Comparison of ENCODE assay signal across 9 cellular contexts in the genomic region with DNA sequence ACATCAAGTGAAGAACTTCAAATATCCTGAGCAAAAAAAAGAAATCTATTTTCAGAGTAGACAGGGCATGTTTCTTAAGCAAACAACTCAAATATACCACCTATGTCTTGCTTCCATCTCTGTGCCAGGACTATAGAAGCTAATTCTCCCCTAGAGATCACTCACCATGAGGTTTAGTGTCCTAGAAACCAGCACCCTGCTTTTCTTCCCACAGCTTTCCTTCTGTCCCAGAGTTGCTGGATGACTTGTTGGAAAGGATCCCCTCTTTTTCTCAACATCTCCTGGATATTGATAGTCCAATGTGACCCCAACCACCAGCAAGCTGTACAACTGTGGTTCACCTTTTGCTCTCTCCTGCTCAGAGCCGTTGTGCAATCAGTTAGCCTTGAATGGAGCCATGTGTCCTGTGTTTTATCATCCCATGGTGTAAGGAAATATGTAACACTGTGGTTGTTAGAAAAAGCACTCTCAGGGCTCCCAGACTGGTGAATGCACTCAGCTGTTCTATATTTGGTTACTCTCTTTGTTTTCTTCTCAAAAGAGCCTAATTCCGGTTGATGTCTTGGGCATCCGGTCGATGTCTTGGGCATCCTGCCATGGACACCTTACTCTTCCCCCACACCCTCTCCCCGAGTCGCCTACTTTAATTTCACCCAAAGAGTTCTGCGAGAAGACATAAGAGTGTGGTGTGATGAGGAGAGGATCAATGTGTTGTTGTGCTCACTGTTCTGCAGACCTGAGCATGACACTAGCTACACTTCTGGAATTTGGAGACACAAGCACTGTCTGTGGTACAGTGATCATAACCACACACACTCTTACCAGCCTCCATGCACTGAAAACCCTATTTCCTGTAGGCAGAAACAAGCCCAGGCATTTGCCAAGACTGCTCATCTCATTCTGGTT. TPM values are rescaled to one million over a fixed set of nuclear protein-coding genes. Genes with fewer than 3 reads are reported as not detected.
A peak's percentile ranks its signal among the peaks of the same experiment; 100 is the strongest.
DNase-seq lines count a peak whose midpoint lies in the region; ATAC-seq, FAIRE-seq and TF ChIP-seq lines count a peak whose summit lies in the region.
"Had no signal": no experiment of that assay in that cellular context is flagged by ENCODE, and none has a peak within 500 bp of the region (broad histone marks: within the 10 kb centered on the region; RNA-seq: fewer than 3 reads in every experiment).

No MANE protein-coding gene starts in this region.

- H3K9me1 ChIP-seq in K562 (ENCODE audit: control insufficient read depth, insufficient read depth, low read length) = no peaks in the 10 kb centered on the region

- H3K4me1 Mint-ChIP-seq in natural killer cell = peaks cover 34 to 49% of the 10 kb centered on the region in 2 donors

- TF ChIP-seq CTCF in K562 (IDR thresholded peaks at IDR 0.05 in 2 of 3, conservative IDR thresholded peaks at IDR 0.05 in 1 of 3; ENCODE audit: insufficient read depth in 2 of 3, low read depth in 1 of 3, low read length in 3 of 3) (no peak), natural killer cell (IDR thresholded peaks at IDR 0.05) (no peak)

- no TSS peak for BruUV-seq in K562 (replicated peaks; lab: Mats Ljungman, UMichigan)

- peak overlapping the region; percentile 85 to 87 for H3K27ac Mint-ChIP-seq in natural killer cell

- H3K27me3 ChIP-seq in K562 (ENCODE audit: control insufficient read depth in 2 of 2, insufficient read depth in 2 of 2, low read length in 2 of 2) = peaks cover 0 to 13% of the 10 kb centered on the region in 2 experiments; a peak in 2 of 5 replicates

- H3K9me3 ChIP-seq in K562 (replicated peaks; ENCODE audit: control insufficient read depth, insufficient read depth, low read depth, low read length) = no peaks in the 10 kb centered on the region

- H4K20me1 ChIP-seq in K562 (replicated peaks; ENCODE audit: control insufficient read depth, insufficient read depth, low read length) = no peaks in the 10 kb centered on the region

- FAIRE-seq in GM12892 (lab: Jason Lieb, UNC) (peak; percentile 74), K562 (lab: Jason Lieb, UNC) (no peak)

- POLR2A ChIA-PET in K562 (lab: Yijun Ruan, JAX) = interaction anchor here (0.7 to 0.8 kb wide), 2 partner anchors 191 to 460 kb away, joined by 3 read pairs; no protein-coding TSS in a partner anchor

- no peak overlapping the region for H3K27ac ChIP-seq in K562 (ENCODE audit: extremely low read depth, low read depth, low read length)

- CTCF ChIA-PET in K562 (lab: Yijun Ruan, JAX; ENCODE audit: low intra/inter-chr PET ratio) = interaction anchor here (1.0 kb wide), 1 partner anchor 460 kb away, joined by 3 read pairs; no protein-coding TSS in a partner anchor

- TF ChIP-seq POLR2A in GM12892 (IDR thresholded peaks at IDR 0.05; ENCODE audit: low read depth, low read length) (no peak), K562 (conservative IDR thresholded peaks at IDR 0.05) (no peak)

- no peak overlapping the region for H3K4me3 ChIP-seq in K562

- no peak for TF ChIP-seq EP300 in K562 (IDR thresholded peaks at IDR 0.05; ENCODE audit: low read length)

- H3K36me3 Mint-ChIP-seq in natural killer cell = no peaks in the 10 kb centered on the region

- no peaks in the 10 kb centered on the region for H3K27me3 Mint-ChIP-seq in natural killer cell (ENCODE audit: low read depth in 2 of 2)

- H3K4me2 ChIP-seq in K562 (ENCODE audit: insufficient read depth, low read length) = no peak overlapping the region

- no peak overlapping the region for H2AFZ ChIP-seq in K562 (ENCODE audit: low read depth, low read length)

- DNase-seq in GM12892 (ENCODE audit: insufficient read length) = no peak
- DNase-seq in M059J (ENCODE audit: low read depth) = peak; percentile 33
- no peak for DNase-seq in K562 (ENCODE audit: extremely low read depth in 1 of 4, low spot score in 3 of 4)
- DNase-seq in natural killer cell = no peak
- DNase-seq in SHP77 treated with DMSO at 0.1 percent for 48 hours (lab: John Stamatoyannopoulos, UW) = no peak
- DNase-seq in HK-2 (ENCODE audit: unreplicated experiment) = no peak

- WGBS in K562 (ENCODE audit: insufficient coverage, low coverage, missing lambda C conversion rate) = 2% methylated on average over 7 of the region's 7 CpGs

- intact Hi-C loops in K562 (cut with micrococcal nuclease) = loop anchor here (10.0 kb wide), 2 partner anchors 241 to 781 kb away; partner anchors contain the start of gene C1orf105
- intact Hi-C loops in natural killer cell (cut with micrococcal nuclease) = no loop called here

- ATAC-seq in K562 (no peak), natural killer cell (peak; percentile 61 to 82 (median 69)), HG03457 (IDR thresholded peaks at IDR 0.05; ENCODE audit: unreplicated experiment) (no peak), GM21360 (IDR thresholded peaks at IDR 0.05; ENCODE audit: unreplicated experiment) (no peak)

- H3K79me2 ChIP-seq in K562 (ENCODE audit: control insufficient read depth, insufficient read depth, low read length) = no peaks in the 10 kb centered on the region

- H3K4me3 Mint-ChIP-seq in natural killer cell = peak overlapping the region; percentile 84
- H3K4me3 Mint-ChIP-seq: neural crest cell had no signal

- in situ Hi-C loops in K562 (cut with MboI) = no loop called here

- H3K4me1 ChIP-seq in K562 (replicated peaks in 1 of 2; ENCODE audit: control insufficient read depth in 2 of 2, insufficient read depth in 2 of 2, low read length in 2 of 2) = no peaks in the 10 kb centered on the region

- H3K36me3 ChIP-seq in K562 (ENCODE audit: control insufficient read depth, insufficient read depth, low read length) = no peaks in the 10 kb centered on the region

- H3K9me3 Mint-ChIP-seq in natural killer cell = no peaks in the 10 kb centered on the region
- H3K9me3 Mint-ChIP-seq: neural crest cell had no signal

- H3K9ac ChIP-seq in K562 (ENCODE audit: insufficient read depth in 1 of 2, low read depth in 2 of 2, low read length in 2 of 2) = no peak overlapping the region

- no peak for TF ChIP-seq RAD21 in K562 (CRISPR knock-in tag; conservative IDR thresholded peaks at IDR 0.05 in 1 of 2, IDR thresholded peaks at IDR 0.05 in 1 of 2)

TF ChIP-seq in K562, 482 proteins besides CTCF, POLR2A, EP300 and RAD21:
- TF ChIP-seq CEBPG (CRISPR knock-in tag; IDR thresholded peaks at IDR 0.05) (no peak), CEBPG (tag; conservative IDR thresholded peaks at IDR 0.05 in 1 of 2, IDR thresholded peaks at IDR 0.05 in 1 of 2) (peak; percentile 65 to 81), CEBPB (tag; IDR thresholded peaks at IDR 0.05) (peak; percentile 74), ZNF239 (CRISPR knock-in tag; IDR thresholded peaks at IDR 0.05) (no peak)

RNA-seq across cellular contexts. Expression of gene TNFSF4, which starts 1.7 kb away (rescaled TPM):
- 12.2 TPM for polyA plus RNA-seq in GM12892 (2012; ENCODE audit: missing spikeins)
- total RNA-seq in M059J (2014; rRNA removed; shearing (Covaris generic)) = 14.6 and 14.7 TPM in 2 replicates
- total RNA-seq in K562 (2011; cell fraction: chromatin; rRNA removed; ENCODE audit: low replicate concordance) = 0.07 and 0.19 TPM in 2 replicates
- total RNA-seq in K562 (2011; cell fraction: nucleolus; rRNA removed) = not detected in 2 replicates
- 0.15 TPM in 1 of 2 replicates, not detected in the other for total RNA-seq in K562 (2011; cell fraction: nucleoplasm; rRNA removed)
- total RNA-seq in K562 (2014; rRNA removed) = 0.04 TPM in 1 of 2 replicates, not detected in the other
- total RNA-seq in K562 (2014; rRNA removed; fragmentation: Illumina TruSeq; extraction: Trizol) = 0.13 and 0.22 TPM in 2 replicates
- total RNA-seq in K562 (2015; rRNA removed; fragmentation: Illumina TruSeq; extraction: Trizol) = 0.15 and 0.18 TPM in 2 replicates
- 0.13 and 0.16 TPM in 2 replicates for total RNA-seq in K562 (2021)
- polyA plus RNA-seq in K562 (2011; rRNA removed) = 0.13 and 0.22 TPM in 2 replicates
- 0.06 and 0.10 TPM in 2 replicates for polyA plus RNA-seq in K562 (2011; cell fraction: cytosol; rRNA removed)
- polyA plus RNA-seq in K562 (2011; cell fraction: nucleus; rRNA removed) = 0.16 and 0.37 TPM in 2 replicates
- 0.14 and 0.76 TPM in 2 replicates for polyA plus RNA-seq in K562 (2012)
- 0.07 and 0.16 TPM in 2 replicates for polyA plus RNA-seq in K562 (2014; fragmentation: Illumina TruSeq; extraction: Trizol)
- polyA plus RNA-seq in K562 (2014; fragmentation: Nextera tagmentation; extraction: Ambion mirVana) = under 1 TPM; 0.08 to 0.23 TPM
- 0.05 and 0.08 TPM in 2 replicates for polyA plus RNA-seq in K562 (2014; rRNA removed)
- 0.27 and 0.32 TPM in 2 replicates for polyA minus RNA-seq in K562 (2011; rRNA and poly(A)+ RNA removed)
- not detected in 2 replicates for polyA minus RNA-seq in K562 (2011; cell fraction: cytosol; rRNA and poly(A)+ RNA removed)
- 0.33 TPM in 1 of 2 replicates, not detected in the other for polyA minus RNA-seq in K562 (2011; cell fraction: nucleus; rRNA and poly(A)+ RNA removed)
- 1 to 10 TPM; 1.7 to 3.7 (median 2.9) TPM for total RNA-seq in natural killer cell

Comparison
In these comparisons a context has a peak if more than half of its experiments do, and no peak if none do; other contexts are left out.
1. ATAC-seq: peak in natural killer cell (3 of 3); none in K562 (single experiment), HG03457 (single experiment) and GM21360 (single experiment).